ENCODE assay signal across 10 cellular contexts in the genomic region with DNA sequence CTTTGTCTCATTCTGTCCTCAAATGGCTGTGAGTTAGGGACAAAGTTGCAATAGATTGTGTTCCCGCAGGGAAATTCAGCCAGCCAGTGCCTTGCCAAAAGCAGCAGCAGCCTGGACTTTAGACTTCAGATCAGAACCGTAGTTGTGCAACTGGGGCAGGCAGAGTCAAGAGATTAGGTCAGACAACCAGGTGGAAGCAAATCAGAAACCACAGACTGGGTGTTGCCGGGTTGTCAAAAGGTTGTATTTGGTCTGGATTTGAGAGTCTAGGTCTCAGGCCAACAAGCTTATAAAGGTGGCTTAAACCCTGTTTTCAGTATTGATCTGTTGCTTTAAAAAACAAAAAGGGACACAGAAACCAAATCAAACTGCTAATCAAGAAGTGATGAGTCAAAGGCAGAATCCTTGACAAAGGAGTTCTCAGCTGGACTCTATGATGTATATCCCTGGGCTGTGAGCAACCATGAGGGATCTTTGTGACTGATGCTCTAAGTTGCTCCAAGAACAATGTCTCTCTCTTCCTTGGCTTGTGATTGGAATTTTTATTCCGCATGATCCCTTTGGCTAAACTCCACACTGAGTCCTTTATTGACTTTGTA. TPM values are rescaled to one million over a fixed set of nuclear protein-coding genes. Genes with fewer than 3 reads are reported as not detected.
A peak's percentile ranks its signal among the peaks of the same experiment; 100 is the strongest.
DNase-seq lines count a peak whose midpoint lies in the region; ATAC-seq lines count a peak whose summit lies in the region.
"Had no signal": no experiment of that assay in that cellular context is flagged by ENCODE, and none has a peak within 500 bp of the region (broad histone marks: within the 10 kb centered on the region; RNA-seq: fewer than 3 reads in every experiment).

No MANE protein-coding gene starts in this region.

- DNase-seq in SW480 (ENCODE audit: low spot score): peak; percentile 76
- peak; percentile 56 for DNase-seq in glomerular visceral epithelial cell (ENCODE audit: extremely low spot score)
- peak; percentile 80 for DNase-seq in sciatic nerve (ENCODE audit: low spot score)
- DNase-seq in T-helper 17 cell: no peak
- no peak for DNase-seq in NCI-H2196 treated with DMSO at 0.1 percent for 48 hours (lab: John Stamatoyannopoulos, UW; ENCODE audit: unreplicated experiment)
- DNase-seq: T-helper 1 cell had no signal

- intact Hi-C loops in sciatic nerve (cut with DNase I): no loop called here

- ATAC-seq in GM19351 (IDR thresholded peaks at IDR 0.05; ENCODE audit: unreplicated experiment): peak; percentile 55
- ATAC-seq in sciatic nerve: peak; percentile 91
- no peak for ATAC-seq in HG02571 (IDR thresholded peaks at IDR 0.05; ENCODE audit: unreplicated experiment)
- no peak for ATAC-seq in T-helper 17 cell
- ATAC-seq in HG03097 (IDR thresholded peaks at IDR 0.05; ENCODE audit: low FRiP score, unreplicated experiment): no peak

- peaks cover 5% of the 10 kb centered on the region for H3K4me1 Mint-ChIP-seq in T-helper 17 cell

- H3K4me3 Mint-ChIP-seq in T-helper 17 cell: no peak overlapping the region
- H3K4me3 Mint-ChIP-seq: activated naive CD8-positive, alpha-beta T cell had no signal

- H3K27ac Mint-ChIP-seq in T-helper 17 cell: no peak overlapping the region
- H3K27ac Mint-ChIP-seq: activated naive CD8-positive, alpha-beta T cell had no signal

- no peaks in the 10 kb centered on the region for H3K36me3 Mint-ChIP-seq in T-helper 17 cell (ENCODE audit: low read depth)

- peaks cover 4% of the 10 kb centered on the region for H3K27me3 Mint-ChIP-seq in T-helper 17 cell
- H3K27me3 Mint-ChIP-seq: activated naive CD8-positive, alpha-beta T cell had no signal

- H3K9me3 ChIP-seq in T-helper 17 cell (ENCODE audit: control insufficient read depth, low read length, poor library complexity, severe bottlenecking): no peaks in the 10 kb centered on the region

RNA-seq across cellular contexts. Expression of a gene that starts 21.0 kb away (rescaled TPM):
- total RNA-seq in sciatic nerve (16.3 TPM), T-helper 17 cell (1 to 10 TPM; 8.9 to 9.8 TPM)

Comparison
In these comparisons a context has a peak if more than half of its experiments do, and no peak if none do; other contexts are left out.
1. ATAC-seq: peak in GM19351 (single experiment) and sciatic nerve (single experiment); none in HG02571 (single experiment), T-helper 17 cell (single experiment) and HG03097 (single experiment).
2. DNase-seq: peak in SW480 (single experiment), glomerular visceral epithelial cell (single experiment) and sciatic nerve (single experiment); none in T-helper 17 cell (0 of 3) and NCI-H2196 treated with DMSO at 0.1 percent for 48 hours (single experiment).